In genomic region chr10:2772135-2772534, GRCh38 we compare ENCODE assay signal across 15 cellular contexts.
DNase-seq lines count a peak whose midpoint lies in the region; ATAC-seq lines count a peak whose summit lies in the region.
"Had no signal": no experiment of that assay in that cellular context is flagged by ENCODE, and none has a peak within 500 bp of the region (broad histone marks: within the 10 kb centered on the region; RNA-seq: fewer than 3 reads in every experiment).

No MANE protein-coding gene starts in this region.

- peak; percentile 21 for DNase-seq in activated CD4-positive, alpha-beta T cell treated with anti-CD3 and anti-CD28 coated beads, Interleukin-2, amount 10 ng/mL, durations not matched to agents 24 days and 14 days
- DNase-seq in activated CD4-positive, alpha-beta T cell treated with anti-CD3 and anti-CD28 coated beads, Interleukin-2, amount 50 U/mL, for 48 hours: no peak
- DNase-seq in stimulated activated naive CD8-positive, alpha-beta T cell treated with anti-CD3 and anti-CD28 coated beads, Interleukin-15, amount 100 ng/mL, for 72 hours: no peak
- DNase-seq in stimulated activated naive CD8-positive, alpha-beta T cell treated with anti-CD3 and anti-CD28 coated beads, Interleukin-15, Interleukin-2, amounts not matched to agents 100 U/mL and 50 U/mL, for 24 hours: no peak
- no peak for DNase-seq in EL
- no peak for DNase-seq in stimulated activated CD4-positive, alpha-beta T cell treated with anti-CD3 and anti-CD28 coated beads, Interleukin-12 subunit alpha, Interleukin-12 subunit beta, amount 100 ng/mL, for 4 hours
- DNase-seq: C1 segment of cervical spinal cord; Caco-2; CD4-positive, alpha-beta memory T cell; DND-41; GDM1; GM23248; HCEC 1CT had no signal

- H3K36me3 Mint-ChIP-seq in activated CD4-positive, alpha-beta T cell treated with anti-CD3 and anti-CD28 coated beads, Interleukin-2, amount 10 ng/mL, durations not matched to agents 24 days and 14 days (ENCODE audit: low read depth): no peaks in the 10 kb centered on the region
- no peaks in the 10 kb centered on the region for H3K36me3 Mint-ChIP-seq in activated T-helper 17 cell treated with anti-CD3 and anti-CD28 coated beads, Interleukin-2, amount 50 U/mL, for 72 hours (ENCODE audit: low read depth)
- H3K36me3 Mint-ChIP-seq: CD4-positive, alpha-beta memory T cell had no signal

- H3K27me3 Mint-ChIP-seq in activated CD4-positive, alpha-beta T cell treated with anti-CD3 and anti-CD28 coated beads, Interleukin-2, amount 10 ng/mL, durations not matched to agents 24 days and 14 days: peaks cover 2% of the 10 kb centered on the region
- peaks cover 16% of the 10 kb centered on the region for H3K27me3 Mint-ChIP-seq in stimulated activated naive CD8-positive, alpha-beta T cell treated with anti-CD3 and anti-CD28 coated beads, Interleukin-15, amount 100 ng/mL, for 72 hours
- H3K27me3 Mint-ChIP-seq in activated T-helper 17 cell treated with anti-CD3 and anti-CD28 coated beads, Interleukin-2, amount 50 U/mL, for 72 hours: peaks cover 21% of the 10 kb centered on the region

- H3K4me1 Mint-ChIP-seq in activated CD4-positive, alpha-beta T cell treated with anti-CD3 and anti-CD28 coated beads, Interleukin-2, amount 10 ng/mL, durations not matched to agents 24 days and 14 days: no peaks in the 10 kb centered on the region
- no peaks in the 10 kb centered on the region for H3K4me1 Mint-ChIP-seq in stimulated activated naive CD8-positive, alpha-beta T cell treated with anti-CD3 and anti-CD28 coated beads, Interleukin-15, amount 100 ng/mL, for 72 hours
- no peaks in the 10 kb centered on the region for H3K4me1 Mint-ChIP-seq in activated T-helper 17 cell treated with anti-CD3 and anti-CD28 coated beads, Interleukin-2, amount 50 U/mL, for 72 hours
- H3K4me1 Mint-ChIP-seq: CD4-positive, alpha-beta memory T cell had no signal

- peak; percentile 46 for ATAC-seq in stimulated activated naive CD8-positive, alpha-beta T cell treated with anti-CD3 and anti-CD28 coated beads, Interleukin-15, amount 100 ng/mL, for 72 hours
- ATAC-seq in stimulated activated naive CD8-positive, alpha-beta T cell treated with anti-CD3 and anti-CD28 coated beads, Interleukin-15, Interleukin-2, amounts not matched to agents 100 U/mL and 50 U/mL, for 24 hours: no peak
- peak; percentile 82 for ATAC-seq in activated T-helper 17 cell treated with anti-CD3 and anti-CD28 coated beads, Interleukin-2, amount 50 U/mL, for 72 hours (replicated peaks)
- ATAC-seq: GM12878 had no signal

- H3K9me3 Mint-ChIP-seq in activated CD4-positive, alpha-beta T cell treated with anti-CD3 and anti-CD28 coated beads, Interleukin-2, amount 10 ng/mL, durations not matched to agents 24 days and 14 days: no peaks in the 10 kb centered on the region
- H3K9me3 Mint-ChIP-seq in stimulated activated naive CD8-positive, alpha-beta T cell treated with anti-CD3 and anti-CD28 coated beads, Interleukin-15, amount 100 ng/mL, for 72 hours: no peaks in the 10 kb centered on the region
- H3K9me3 Mint-ChIP-seq in activated T-helper 17 cell treated with anti-CD3 and anti-CD28 coated beads, Interleukin-2, amount 50 U/mL, for 72 hours: peaks cover under 1% of the 10 kb centered on the region

- no peak overlapping the region for H3K27ac Mint-ChIP-seq in activated CD4-positive, alpha-beta T cell treated with anti-CD3 and anti-CD28 coated beads, Interleukin-2, amount 10 ng/mL, durations not matched to agents 24 days and 14 days
- no peak overlapping the region for H3K27ac Mint-ChIP-seq in stimulated activated naive CD8-positive, alpha-beta T cell treated with anti-CD3 and anti-CD28 coated beads, Interleukin-15, amount 100 ng/mL, for 72 hours
- H3K27ac Mint-ChIP-seq in activated T-helper 17 cell treated with anti-CD3 and anti-CD28 coated beads, Interleukin-2, amount 50 U/mL, for 72 hours: no peak overlapping the region
- H3K27ac Mint-ChIP-seq: CD4-positive, alpha-beta memory T cell had no signal

- intact Hi-C loops in activated CD4-positive, alpha-beta T cell treated with anti-CD3 and anti-CD28 coated beads, Interleukin-2, amount 10 ng/mL, durations not matched to agents 24 days and 14 days (cut with micrococcal nuclease): no loop called here

- H3K4me3 Mint-ChIP-seq in activated CD4-positive, alpha-beta T cell treated with anti-CD3 and anti-CD28 coated beads, Interleukin-2, amount 10 ng/mL, durations not matched to agents 24 days and 14 days: no peak overlapping the region
- H3K4me3 Mint-ChIP-seq in stimulated activated naive CD8-positive, alpha-beta T cell treated with anti-CD3 and anti-CD28 coated beads, Interleukin-15, amount 100 ng/mL, for 72 hours: no peak overlapping the region
- no peak overlapping the region for H3K4me3 Mint-ChIP-seq in activated T-helper 17 cell treated with anti-CD3 and anti-CD28 coated beads, Interleukin-2, amount 50 U/mL, for 72 hours
- H3K4me3 Mint-ChIP-seq: CD4-positive, alpha-beta memory T cell had no signal
